ENCODE assay signal across 15 cellular contexts in the genomic region with DNA sequence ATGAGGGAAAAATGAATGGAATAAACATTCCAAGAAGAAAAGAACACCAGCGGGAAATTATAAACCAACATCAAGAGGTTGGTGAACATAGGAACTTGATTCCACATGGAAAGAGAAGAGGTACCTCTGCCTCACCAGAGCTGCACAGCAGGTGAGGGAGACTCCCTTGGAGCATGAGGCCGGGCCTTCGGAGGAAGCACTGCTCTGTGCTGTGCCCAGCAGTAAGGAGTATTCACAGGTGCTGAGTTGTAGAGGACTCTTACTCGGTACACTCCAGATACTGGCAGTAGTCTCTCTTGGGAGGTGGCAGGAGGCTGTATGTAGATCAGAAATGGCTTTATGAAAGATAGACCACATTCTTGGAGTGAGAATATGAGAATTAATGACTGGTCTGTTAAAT.
DNase-seq lines count a peak whose midpoint lies in the region; ATAC-seq, FAIRE-seq and TF ChIP-seq lines count a peak whose summit lies in the region.
"Had no signal": no experiment of that assay in that cellular context is flagged by ENCODE, and none has a peak within 500 bp of the region (broad histone marks: within the 10 kb centered on the region; RNA-seq: fewer than 3 reads in every experiment).

No MANE protein-coding gene starts in this region.

- H3K27me3 ChIP-seq in GM23338 (ENCODE audit: insufficient read depth), result no peaks in the 10 kb centered on the region
- H3K27me3 ChIP-seq in H7 (ENCODE audit: control insufficient read depth, insufficient read depth, low read length), result no peaks in the 10 kb centered on the region
- H3K27me3 ChIP-seq in neural progenitor cell, result no peaks in the 10 kb centered on the region
- H3K27me3 ChIP-seq in Karpas-422 (ENCODE audit: low read length), result no peaks in the 10 kb centered on the region
- H3K27me3 ChIP-seq: BLaER1 treated with 17β-estradiol and CSF1 and Interleukin-3, amounts not matched to agents 10 nM and 100 nM had no signal

- no peak overlapping the region for H3K27ac Mint-ChIP-seq in GM23338
- H3K27ac Mint-ChIP-seq in WTC11, result no peak overlapping the region
- H3K27ac Mint-ChIP-seq in neural progenitor cell, result no peak overlapping the region
- H3K27ac Mint-ChIP-seq: B cell; CD8-positive, alpha-beta T cell had no signal

- FAIRE-seq in urothelium cell line (lab: Jason Lieb, UNC), result no peak

- H3K27me3 Mint-ChIP-seq in GM23338 (ENCODE audit: insufficient read depth, low read depth, poor library complexity), result no peaks in the 10 kb centered on the region
- no peaks in the 10 kb centered on the region for H3K27me3 Mint-ChIP-seq in WTC11 (ENCODE audit: low read depth)
- no peaks in the 10 kb centered on the region for H3K27me3 Mint-ChIP-seq in neural progenitor cell (ENCODE audit: insufficient read depth, low read depth)
- H3K27me3 Mint-ChIP-seq: B cell had no signal

- DNase-seq in GM23338 (ENCODE audit: low spot score) (peak; percentile 2), H7 (peak; percentile 10), WTC11 (ENCODE audit: low spot score) (peak; percentile 15), neural progenitor cell (ENCODE audit: low spot score) (peak; percentile 4), GM19240 (ENCODE audit: insufficient read length, low spot score) (no peak), urothelium cell line (ENCODE audit: low spot score) (no peak), Karpas-422 (no peak)
- DNase-seq: Calu3; CD8-positive, alpha-beta T cell; DMS79 treated with DMSO at 0.1 percent for 48 hours; GF-D8; GM23248 had no signal

- H3K9me2 ChIP-seq in GM23338 (ENCODE audit: insufficient read depth), result no peaks in the 10 kb centered on the region
- H3K9me2 ChIP-seq in Karpas-422 (replicated peaks; ENCODE audit: insufficient read depth, low read length), result no peaks in the 10 kb centered on the region

- peaks cover 2% of the 10 kb centered on the region; the same call in 2 of the 3 replicates for H3K4me1 Mint-ChIP-seq in GM23338
- H3K4me1 Mint-ChIP-seq in WTC11, result peaks cover 6% of the 10 kb centered on the region
- H3K4me1 Mint-ChIP-seq in neural progenitor cell, result peaks cover 8% of the 10 kb centered on the region
- H3K4me1 Mint-ChIP-seq: B cell had no signal

- no peak for TF ChIP-seq CTCF in GM23338 (conservative IDR thresholded peaks at IDR 0.05; ENCODE audit: low read depth in 2 of 2)
- no peak for TF ChIP-seq CTCF in WTC11 (IDR thresholded peaks at IDR 0.05)
- TF ChIP-seq CTCF in neural progenitor cell (IDR thresholded peaks at IDR 0.05), result no peak

- peak; percentile 80 for ATAC-seq in GM23338
- ATAC-seq in WTC11, result peak; percentile 43; the same call in 1 of the 2 replicates
- ATAC-seq: CD8-positive, alpha-beta T cell had no signal

- CTCF ChIA-PET in WTC11 (lab: Charles Lee), result interaction anchor here (1.4 kb wide), 1 partner anchor 10 kb away, joined by 3 read pairs; no protein-coding TSS in a partner anchor

- H3K36me3 Mint-ChIP-seq in GM23338 (ENCODE audit: low read depth) (no peaks in the 10 kb centered on the region), WTC11 (no peaks in the 10 kb centered on the region), neural progenitor cell (peaks cover 3% of the 10 kb centered on the region)
- H3K36me3 Mint-ChIP-seq: CD8-positive, alpha-beta T cell had no signal

- POLR2A ChIA-PET in WTC11 (lab: Charles Lee), result no interaction called here

- H3K4me3 Mint-ChIP-seq in GM23338 (no peak overlapping the region), WTC11 (no peak overlapping the region), neural progenitor cell (no peak overlapping the region)
- H3K4me3 Mint-ChIP-seq: B cell; CD8-positive, alpha-beta T cell had no signal

- H3K4me1 ChIP-seq in GM23338 (ENCODE audit: insufficient read depth) (no peaks in the 10 kb centered on the region), neural progenitor cell (no peaks in the 10 kb centered on the region), Karpas-422 (ENCODE audit: low read length) (no peaks in the 10 kb centered on the region)
- H3K4me1 ChIP-seq: BLaER1 treated with 17β-estradiol and CSF1 and Interleukin-3, amounts not matched to agents 10 nM and 100 nM; HAP-1 had no signal

- H3K36me3 ChIP-seq in GM23338 (ENCODE audit: insufficient read depth) (no peaks in the 10 kb centered on the region), H7 (replicated peaks; ENCODE audit: control insufficient read depth, insufficient read depth, low read length) (no peaks in the 10 kb centered on the region), neural progenitor cell (no peaks in the 10 kb centered on the region), Karpas-422 (ENCODE audit: insufficient read depth, low read length) (no peaks in the 10 kb centered on the region)
- H3K36me3 ChIP-seq: BLaER1 treated with 17β-estradiol and CSF1 and Interleukin-3, amounts not matched to agents 10 nM and 100 nM; HAP-1 had no signal

- H4K20me1 ChIP-seq in GM23338 (replicated peaks; ENCODE audit: insufficient read depth) (no peaks in the 10 kb centered on the region), neural progenitor cell (ENCODE audit: low read depth) (no peaks in the 10 kb centered on the region), Karpas-422 (ENCODE audit: insufficient read depth, low read depth, low read length) (no peaks in the 10 kb centered on the region)
- H4K20me1 ChIP-seq: BLaER1 treated with 17β-estradiol and CSF1 and Interleukin-3, amounts not matched to agents 10 nM and 100 nM had no signal

- H3K4me2 ChIP-seq in GM23338, result no peak overlapping the region
- no peak overlapping the region for H3K4me2 ChIP-seq in neural progenitor cell
- H3K4me2 ChIP-seq in Karpas-422 (ENCODE audit: low read depth, low read length, poor library complexity, severe bottlenecking), result no peak overlapping the region
- H3K4me2 ChIP-seq: BLaER1 treated with 17β-estradiol and CSF1 and Interleukin-3, amounts not matched to agents 10 nM and 100 nM had no signal

- no peaks in the 10 kb centered on the region for H3K9me3 ChIP-seq in neural progenitor cell (ENCODE audit: low read depth)
- H3K9me3 ChIP-seq in Karpas-422 (ENCODE audit: low read length), result no peaks in the 10 kb centered on the region
- H3K9me3 ChIP-seq: BLaER1 treated with 17β-estradiol and CSF1 and Interleukin-3, amounts not matched to agents 10 nM and 100 nM; HAP-1 had no signal

- H3K4me3 ChIP-seq in GM23338, result no peak overlapping the region
- no peak overlapping the region for H3K4me3 ChIP-seq in H7 (ENCODE audit: insufficient read depth, low read depth, low read length)
- no peak overlapping the region for H3K4me3 ChIP-seq in neural progenitor cell
- no peak overlapping the region for H3K4me3 ChIP-seq in Karpas-422 (ENCODE audit: low read length)
- H3K4me3 ChIP-seq: BLaER1 treated with 17β-estradiol and CSF1 and Interleukin-3, amounts not matched to agents 10 nM and 100 nM; GM23248; HAP-1 had no signal

- H3K27ac ChIP-seq in GM23338 (ENCODE audit: low read depth) (no peak overlapping the region), neural progenitor cell (no peak overlapping the region), Karpas-422 (ENCODE audit: low read length) (no peak overlapping the region)
- H3K27ac ChIP-seq: BLaER1 treated with 17β-estradiol and CSF1 and Interleukin-3, amounts not matched to agents 10 nM and 100 nM; GM23248 had no signal

- no peak overlapping the region for H3K9ac ChIP-seq in neural progenitor cell
- H3K9ac ChIP-seq in Karpas-422 (ENCODE audit: low read length), result no peak overlapping the region
- H3K9ac ChIP-seq: BLaER1 treated with 17β-estradiol and CSF1 and Interleukin-3, amounts not matched to agents 10 nM and 100 nM; GM23248 had no signal

- H2AFZ ChIP-seq in GM23338 (no peak overlapping the region), neural progenitor cell (replicated peaks) (peak overlapping the region; percentile 37), Karpas-422 (ENCODE audit: low read length) (no peak overlapping the region)
- H2AFZ ChIP-seq: GM23248 had no signal

- H3F3A ChIP-seq in GM23338 (replicated peaks; ENCODE audit: low read depth), result no peaks in the 10 kb centered on the region
- no peaks in the 10 kb centered on the region for H3F3A ChIP-seq in neural progenitor cell (ENCODE audit: low read depth)

- H3K79me2 ChIP-seq in GM23338 (replicated peaks; ENCODE audit: insufficient read depth) (no peaks in the 10 kb centered on the region), neural progenitor cell (ENCODE audit: low read depth) (no peaks in the 10 kb centered on the region), Karpas-422 (ENCODE audit: low read length) (no peaks in the 10 kb centered on the region)

- no peaks in the 10 kb centered on the region for H3K9me3 Mint-ChIP-seq in GM23338
- H3K9me3 Mint-ChIP-seq in WTC11, result no peaks in the 10 kb centered on the region
- H3K9me3 Mint-ChIP-seq in neural progenitor cell, result no peaks in the 10 kb centered on the region
- H3K9me3 Mint-ChIP-seq: CD8-positive, alpha-beta T cell had no signal

TF ChIP-seq in GM23338, 12 proteins besides CTCF, POLR2A, EP300 and RAD21 (continues in another document):
- TF ChIP-seq JUNB (IDR thresholded peaks at IDR 0.05; ENCODE audit: unreplicated experiment), result no peak
- no peak for TF ChIP-seq NANOG (IDR thresholded peaks at IDR 0.05; ENCODE audit: borderline replicate concordance)
- TF ChIP-seq CREB1 (CRISPR knock-in tag; IDR thresholded peaks at IDR 0.05; ENCODE audit: low read depth), result no peak
- TF ChIP-seq EZH2 (IDR thresholded peaks at IDR 0.05; ENCODE audit: low read depth, unreplicated experiment), result no peak

TF ChIP-seq in WTC11, 78 proteins besides CTCF, POLR2A, EP300 and RAD21 (continues in another document):
- TF ChIP-seq, protein P1, sequence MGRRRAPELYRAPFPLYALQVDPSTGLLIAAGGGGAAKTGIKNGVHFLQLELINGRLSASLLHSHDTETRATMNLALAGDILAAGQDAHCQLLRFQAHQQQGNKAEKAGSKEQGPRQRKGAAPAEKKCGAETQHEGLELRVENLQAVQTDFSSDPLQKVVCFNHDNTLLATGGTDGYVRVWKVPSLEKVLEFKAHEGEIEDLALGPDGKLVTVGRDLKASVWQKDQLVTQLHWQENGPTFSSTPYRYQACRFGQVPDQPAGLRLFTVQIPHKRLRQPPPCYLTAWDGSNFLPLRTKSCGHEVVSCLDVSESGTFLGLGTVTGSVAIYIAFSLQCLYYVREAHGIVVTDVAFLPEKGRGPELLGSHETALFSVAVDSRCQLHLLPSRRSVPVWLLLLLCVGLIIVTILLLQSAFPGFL (CRISPR knock-in tag; IDR thresholded peaks at IDR 0.05; ENCODE audit: borderline replicate concordance), result no peak
- TF ChIP-seq ZNF423 (CRISPR knock-in tag; IDR thresholded peaks at IDR 0.05), result no peak
- no peak for TF ChIP-seq MXD4 (CRISPR knock-in tag; IDR thresholded peaks at IDR 0.05; ENCODE audit: borderline replicate concordance)

Comparison
In these comparisons a context has a peak if more than half of its experiments do, and no peak if none do; other contexts are left out.
1. DNase-seq: peak in GM23338 (single experiment), H7 (single experiment), WTC11 (single experiment) and neural progenitor cell (single experiment); none in GM19240 (single experiment), urothelium cell line (single experiment) and Karpas-422 (single experiment).